Comparison of ENCODE assay signal across 12 cellular contexts in the genomic region with DNA sequence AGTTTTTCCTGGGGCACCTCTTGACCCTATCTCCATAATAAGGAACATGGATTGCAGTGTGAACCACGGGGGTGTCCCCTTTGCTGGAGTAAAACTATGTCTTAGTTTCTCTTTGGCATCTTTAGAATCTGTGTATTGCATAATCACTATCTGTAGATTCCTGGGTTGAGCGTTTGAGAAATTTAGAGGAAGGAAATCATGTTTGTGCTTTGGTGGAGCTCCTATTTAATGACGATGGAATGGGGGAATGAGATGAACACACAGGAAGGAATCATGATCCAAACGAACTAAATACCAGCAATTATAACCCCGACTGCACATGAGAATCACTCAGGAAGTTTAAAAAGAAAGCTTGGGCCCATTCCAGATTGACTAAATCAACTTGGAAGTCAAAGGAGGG.
DNase-seq lines count a peak whose midpoint lies in the region; ATAC-seq, FAIRE-seq and TF ChIP-seq lines count a peak whose summit lies in the region.
"Had no signal": no experiment of that assay in that cellular context is flagged by ENCODE, and none has a peak within 500 bp of the region (broad histone marks: within the 10 kb centered on the region; RNA-seq: fewer than 3 reads in every experiment).

No MANE protein-coding gene starts in this region.

- peak overlapping the region; percentile 56 for H3K27ac Mint-ChIP-seq in T-helper 2 cell treated with Interferon-gamma antibody and Interleukin-4, amounts not matched to agents 5 μg/mL and 100 μg/mL, for 36 hours
- H3K27ac Mint-ChIP-seq in stimulated activated memory B cell treated with anti-CD40 and anti-IgM and Interleukin-4, amounts not matched to agents 10 μg/mL and 1 μg/mL and 100 μg/mL, for 72 hours, result peak overlapping the region; percentile 89

- peaks cover 47% of the 10 kb centered on the region for H3K4me1 Mint-ChIP-seq in T-helper 2 cell treated with Interferon-gamma antibody and Interleukin-4, amounts not matched to agents 5 μg/mL and 100 μg/mL, for 36 hours (ENCODE audit: low read depth)
- peaks cover 78% of the 10 kb centered on the region for H3K4me1 Mint-ChIP-seq in stimulated activated memory B cell treated with anti-CD40 and anti-IgM and Interleukin-4, amounts not matched to agents 10 μg/mL and 1 μg/mL and 100 μg/mL, for 72 hours

- H3K4me1 ChIP-seq in RWPE2 (ENCODE audit: insufficient read depth, poor library complexity, severe bottlenecking), result peaks cover 11% of the 10 kb centered on the region

- peaks cover 56% of the 10 kb centered on the region for H3K36me3 Mint-ChIP-seq in T-helper 2 cell treated with Interferon-gamma antibody and Interleukin-4, amounts not matched to agents 5 μg/mL and 100 μg/mL, for 36 hours (ENCODE audit: low read depth)
- peaks cover 60% of the 10 kb centered on the region for H3K36me3 Mint-ChIP-seq in stimulated activated memory B cell treated with anti-CD40 and anti-IgM and Interleukin-4, amounts not matched to agents 10 μg/mL and 1 μg/mL and 100 μg/mL, for 72 hours

- H3K27ac ChIP-seq in RWPE2 (ENCODE audit: poor library complexity, severe bottlenecking), result peak overlapping the region; percentile 50

- H3K27me3 ChIP-seq in RWPE2 (ENCODE audit: insufficient read depth, poor library complexity, severe bottlenecking), result no peaks in the 10 kb centered on the region
- H3K27me3 ChIP-seq: body of pancreas had no signal

- no peak overlapping the region for H3K4me3 ChIP-seq in RWPE2 (ENCODE audit: severe bottlenecking)
- H3K4me3 ChIP-seq: body of pancreas had no signal

- H3K9me3 Mint-ChIP-seq in T-helper 2 cell treated with Interferon-gamma antibody and Interleukin-4, amounts not matched to agents 5 μg/mL and 100 μg/mL, for 36 hours, result no peaks in the 10 kb centered on the region
- no peaks in the 10 kb centered on the region for H3K9me3 Mint-ChIP-seq in stimulated activated memory B cell treated with anti-CD40 and anti-IgM and Interleukin-4, amounts not matched to agents 10 μg/mL and 1 μg/mL and 100 μg/mL, for 72 hours

- no peaks in the 10 kb centered on the region for H3K27me3 Mint-ChIP-seq in T-helper 2 cell treated with Interferon-gamma antibody and Interleukin-4, amounts not matched to agents 5 μg/mL and 100 μg/mL, for 36 hours (ENCODE audit: low read depth)
- no peaks in the 10 kb centered on the region for H3K27me3 Mint-ChIP-seq in stimulated activated memory B cell treated with anti-CD40 and anti-IgM and Interleukin-4, amounts not matched to agents 10 μg/mL and 1 μg/mL and 100 μg/mL, for 72 hours

- H3K9me3 ChIP-seq in RWPE2 (ENCODE audit: severe bottlenecking), result no peaks in the 10 kb centered on the region
- H3K9me3 ChIP-seq: body of pancreas had no signal

- no peak for DNase-seq in T-helper 2 cell treated with Interferon-gamma antibody and Interleukin-4, amounts not matched to agents 5 μg/mL and 100 μg/mL, for 36 hours (ENCODE audit: low spot score)
- no peak for DNase-seq in T-helper 2 cell
- DNase-seq in RWPE2 (ENCODE audit: low spot score), result no peak
- peak; percentile 97 for DNase-seq in fibroblast of peridontal ligament (ENCODE audit: extremely low read depth)
- DNase-seq in urothelium cell line (ENCODE audit: low spot score), result no peak
- DNase-seq: ACHN, left cardiac atrium, RPMI8226 had no signal

- H3K4me3 Mint-ChIP-seq in T-helper 2 cell treated with Interferon-gamma antibody and Interleukin-4, amounts not matched to agents 5 μg/mL and 100 μg/mL, for 36 hours, result peak overlapping the region; percentile 16
- no peak overlapping the region for H3K4me3 Mint-ChIP-seq in stimulated activated memory B cell treated with anti-CD40 and anti-IgM and Interleukin-4, amounts not matched to agents 10 μg/mL and 1 μg/mL and 100 μg/mL, for 72 hours

- no peak for FAIRE-seq in urothelium cell line (lab: Jason Lieb, UNC)

- TF ChIP-seq CTCF in RWPE2 (IDR thresholded peaks at IDR 0.05; ENCODE audit: poor library complexity, severe bottlenecking), result no peak

- ATAC-seq in RWPE2 (ENCODE audit: low read depth), result no peak
- no peak for ATAC-seq in stimulated activated memory B cell treated with anti-CD40 and anti-IgM and Interleukin-4, amounts not matched to agents 10 μg/mL and 1 μg/mL and 100 μg/mL, for 72 hours
- no peak for ATAC-seq in HG03159 (IDR thresholded peaks at IDR 0.05; ENCODE audit: unreplicated experiment)
- no peak for ATAC-seq in GM19452 (IDR thresholded peaks at IDR 0.05; ENCODE audit: unreplicated experiment)
- ATAC-seq: body of pancreas, left cardiac atrium had no signal

- H3K36me3 ChIP-seq in RWPE2 (ENCODE audit: low read depth), result peaks cover 55% of the 10 kb centered on the region
